Comparison of ENCODE assay signal across 7 cellular contexts in genomic region chr2:87486413-87486812, GRCh38.
DNase-seq lines count a peak whose midpoint lies in the region; ATAC-seq and TF ChIP-seq lines count a peak whose summit lies in the region.
"Not testable (repeated sequence)": the region's sequence is repeated elsewhere in the genome, so short reads cannot be mapped to it uniquely, and the experiment has no call there.

No MANE protein-coding gene starts in this region.

- H2AFZ ChIP-seq in PC-9, hepatocyte: not testable (repeated sequence)

- H3K9me3 ChIP-seq in PC-9 (ENCODE audit: insufficient read depth, low read depth); hepatocyte (ENCODE audit: low read depth): not testable (repeated sequence)

- peaks cover 30% of the 10 kb centered on the region for H3K4me1 Mint-ChIP-seq in activated T-cell treated with anti-CD3 and anti-CD28 coated beads, Interleukin-2, amount 50 U/mL, for 72 hours (ENCODE audit: low read depth)
- peaks cover 20% of the 10 kb centered on the region for H3K4me1 Mint-ChIP-seq in central memory CD8-positive, alpha-beta T cell

- DNase-seq in PC-9; central memory CD8-positive, alpha-beta T cell (ENCODE audit: low spot score in 2 of 2); hepatocyte (ENCODE audit: low spot score); sciatic nerve (ENCODE audit: low spot score): not testable (repeated sequence)
- peak; percentile 31 to 33 for DNase-seq in activated T-cell treated with anti-CD3 and anti-CD28 coated beads, Interleukin-2, amount 50 U/mL, for 72 hours

- 0 out of 2 replicates have a peak overlapping the region, but pooled peaks have one; percentile 11 for H3K4me3 ChIP-seq in PC-9
- H3K4me3 ChIP-seq in hepatocyte = not testable (repeated sequence)

- intact Hi-C loops in PC-9 (cut with micrococcal nuclease; ENCODE audit: unreplicated experiment); sciatic nerve (cut with DNase I): not testable (repeated sequence)

- H3K9me3 Mint-ChIP-seq in activated T-cell treated with anti-CD3 and anti-CD28 coated beads, Interleukin-2, amount 50 U/mL, for 72 hours; central memory CD8-positive, alpha-beta T cell: not testable (repeated sequence)

- H3K9me2 ChIP-seq in PC-9 (ENCODE audit: insufficient read depth); hepatocyte (replicated peaks; ENCODE audit: insufficient read depth): not testable (repeated sequence)

- H3K4me1 ChIP-seq in PC-9 (replicated peaks; ENCODE audit: insufficient read depth) = peaks cover 37% of the 10 kb centered on the region
- not testable (repeated sequence) for H3K4me1 ChIP-seq in hepatocyte (ENCODE audit: insufficient read depth)

- POLR2A ChIA-PET in PC-9 (lab: Charles Lee; ENCODE audit: unreplicated experiment) = not testable (repeated sequence)

- H3K27ac Mint-ChIP-seq in activated T-cell treated with anti-CD3 and anti-CD28 coated beads, Interleukin-2, amount 50 U/mL, for 72 hours = peak overlapping the region; percentile 50
- H3K27ac Mint-ChIP-seq in central memory CD8-positive, alpha-beta T cell (ENCODE audit: low read depth) = peak overlapping the region; percentile 80

- H3K4me2 ChIP-seq in PC-9 = peak overlapping the region; percentile 70
- peak overlapping the region; percentile 54 for H3K4me2 ChIP-seq in hepatocyte

- 91% methylated on average over 8 of the region's 9 CpGs for WGBS in hepatocyte (ENCODE audit: low lambda C conversion rate, missing lambda C conversion rate)

- not testable (repeated sequence) for H3F3A ChIP-seq in PC-9 (ENCODE audit: insufficient read depth, low read depth)

- BruUV-seq in PC-9 (replicated peaks; lab: Mats Ljungman, UMichigan) = not testable (repeated sequence)

- not testable (repeated sequence) for H3K36me3 ChIP-seq in PC-9 (ENCODE audit: low read depth); hepatocyte (replicated peaks; ENCODE audit: insufficient read depth, low read depth)

- not testable (repeated sequence) for TF ChIP-seq CTCF in PC-9 (conservative IDR thresholded peaks at IDR 0.05); hepatocyte (IDR thresholded peaks at IDR 0.05; ENCODE audit: poor library complexity)

- ATAC-seq in GM19328 (IDR thresholded peaks at IDR 0.05; ENCODE audit: unreplicated experiment) (peak; percentile 12), HG03097 (IDR thresholded peaks at IDR 0.05; ENCODE audit: low FRiP score, unreplicated experiment) (peak; percentile 3), sciatic nerve (peak; percentile 8)
- peak; percentile 58 for ATAC-seq in activated T-cell treated with anti-CD3 and anti-CD28 coated beads, Interleukin-2, amount 50 U/mL, for 72 hours (replicated peaks in 1 of 2)
- ATAC-seq in central memory CD8-positive, alpha-beta T cell (replicated peaks; ENCODE audit: extremely low read depth, poor library complexity, severe bottlenecking) = peak; percentile 33

- not testable (repeated sequence) for H3K36me3 Mint-ChIP-seq in activated T-cell treated with anti-CD3 and anti-CD28 coated beads, Interleukin-2, amount 50 U/mL, for 72 hours (ENCODE audit: insufficient read depth in 2 of 2); central memory CD8-positive, alpha-beta T cell (ENCODE audit: insufficient read depth)

- H3K27ac ChIP-seq in PC-9 = peak overlapping the region; percentile 77
- peak overlapping the region; percentile 81 for H3K27ac ChIP-seq in hepatocyte

- CTCF ChIA-PET in PC-9 (lab: Charles Lee) = not testable (repeated sequence)

- H3K79me2 ChIP-seq in PC-9 (ENCODE audit: low read depth) = peaks cover 62% of the 10 kb centered on the region
- not testable (repeated sequence) for H3K79me2 ChIP-seq in hepatocyte

- H3K27me3 Mint-ChIP-seq in activated T-cell treated with anti-CD3 and anti-CD28 coated beads, Interleukin-2, amount 50 U/mL, for 72 hours (ENCODE audit: low read depth); central memory CD8-positive, alpha-beta T cell: not testable (repeated sequence)

- not testable (repeated sequence) for H4K20me1 ChIP-seq in PC-9 (ENCODE audit: insufficient read depth); hepatocyte (ENCODE audit: insufficient read depth, poor library complexity, severe bottlenecking)

- peak overlapping the region; percentile 63 to 68 for H3K4me3 Mint-ChIP-seq in activated T-cell treated with anti-CD3 and anti-CD28 coated beads, Interleukin-2, amount 50 U/mL, for 72 hours
- H3K4me3 Mint-ChIP-seq in central memory CD8-positive, alpha-beta T cell = peak overlapping the region; percentile 54

- H3K27me3 ChIP-seq in PC-9 (ENCODE audit: insufficient read depth, low read depth); hepatocyte: not testable (repeated sequence)

Comparison
In these comparisons a context has a peak if more than half of its experiments do, and no peak if none do; other contexts are left out.
1. ATAC-seq: peak in every context shown above with its lines; median percentile 58 in activated T-cell treated with anti-CD3 and anti-CD28 coated beads, Interleukin-2, amount 50 U/mL, for 72 hours; 33 in central memory CD8-positive, alpha-beta T cell; 12 in GM19328; 8 in sciatic nerve; 3 in HG03097.